In genomic region chr12:132729541-132730320, GRCh38 we compare ENCODE assay signal across 1 cellular context.
TF ChIP-seq lines count a peak whose summit lies in the region.

No MANE protein-coding gene starts in this region.

TF ChIP-seq in K562, 482 proteins besides CTCF, POLR2A, EP300 and RAD21:
- TF ChIP-seq ZBTB33 (CRISPR knock-in tag; IDR thresholded peaks at IDR 0.05) (peak; percentile 82), TARDBP (IDR thresholded peaks at IDR 0.05) (no peak), UBTF (IDR thresholded peaks at IDR 0.05; ENCODE audit: borderline replicate concordance in 1 of 2, low read depth in 2 of 2, low read length in 2 of 2) (no peak), POLR2G (IDR thresholded peaks at IDR 0.05; ENCODE audit: low read depth, low read length) (peak; percentile 40; the same call in 1 of the 2 replicates), ZFP30 (CRISPR knock-in tag; IDR thresholded peaks at IDR 0.05; ENCODE audit: borderline replicate concordance) (no peak), CTBP1 (IDR thresholded peaks at IDR 0.05; ENCODE audit: borderline replicate concordance) (no peak), PCBP1 (IDR thresholded peaks at IDR 0.05; ENCODE audit: low read depth, low read length, poor library complexity, severe bottlenecking) (peak; percentile 67), CHD2 (IDR thresholded peaks at IDR 0.05; ENCODE audit: low read depth, low read length) (no peak)
- TF ChIP-seq, protein P1, sequence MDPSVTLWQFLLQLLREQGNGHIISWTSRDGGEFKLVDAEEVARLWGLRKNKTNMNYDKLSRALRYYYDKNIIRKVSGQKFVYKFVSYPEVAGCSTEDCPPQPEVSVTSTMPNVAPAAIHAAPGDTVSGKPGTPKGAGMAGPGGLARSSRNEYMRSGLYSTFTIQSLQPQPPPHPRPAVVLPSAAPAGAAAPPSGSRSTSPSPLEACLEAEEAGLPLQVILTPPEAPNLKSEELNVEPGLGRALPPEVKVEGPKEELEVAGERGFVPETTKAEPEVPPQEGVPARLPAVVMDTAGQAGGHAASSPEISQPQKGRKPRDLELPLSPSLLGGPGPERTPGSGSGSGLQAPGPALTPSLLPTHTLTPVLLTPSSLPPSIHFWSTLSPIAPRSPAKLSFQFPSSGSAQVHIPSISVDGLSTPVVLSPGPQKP (CRISPR knock-in tag; IDR thresholded peaks at IDR 0.05), result no peak
